Comparison of ENCODE assay signal across 8 cellular contexts in the genomic region with DNA sequence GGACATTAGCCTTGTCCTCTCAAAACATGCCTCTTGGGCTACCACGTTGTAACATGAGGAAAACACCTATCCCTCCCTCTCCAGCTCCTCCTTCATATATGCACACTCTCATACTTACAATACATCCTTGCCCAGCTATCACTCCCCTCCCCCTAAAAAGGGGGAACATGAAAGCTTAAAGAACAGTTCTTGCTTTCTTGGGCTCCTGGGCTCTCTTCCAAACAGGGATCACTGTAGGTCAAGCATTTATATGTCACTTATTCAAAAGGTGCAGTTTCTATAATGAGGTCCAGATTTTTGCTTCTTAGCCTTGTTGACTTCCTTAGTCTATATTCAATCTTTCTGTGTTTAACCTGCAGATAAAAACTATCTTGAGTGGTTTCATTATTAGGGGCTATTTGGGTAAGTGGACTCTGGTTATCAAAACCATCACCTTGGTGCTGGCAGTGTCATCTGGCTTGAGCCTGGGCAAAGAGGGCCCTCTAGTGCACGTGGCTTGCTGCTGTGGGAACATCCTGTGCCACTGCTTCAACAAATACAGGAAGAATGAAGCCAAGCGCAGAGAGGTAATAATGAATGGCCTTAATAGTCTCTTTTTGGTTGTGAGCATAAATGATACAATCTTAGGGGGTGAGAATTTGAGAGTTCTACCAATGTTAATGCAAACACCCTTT.
DNase-seq lines count a peak whose midpoint lies in the region; ATAC-seq and TF ChIP-seq lines count a peak whose summit lies in the region.

No MANE protein-coding gene starts in this region.

- no peaks in the 10 kb centered on the region for H3K27me3 ChIP-seq in brain microvascular endothelial cell (replicated peaks)

- H3K27ac Mint-ChIP-seq in mesothelial cell of epicardium, result peak overlapping the region; percentile 55

- H3K4me3 ChIP-seq in brain microvascular endothelial cell (ENCODE audit: low read depth, low read length), result no peak overlapping the region

- no peak overlapping the region for H3K27ac ChIP-seq in brain microvascular endothelial cell

- TF ChIP-seq CTCF in brain microvascular endothelial cell (IDR thresholded peaks at IDR 0.05; ENCODE audit: low read depth, low read length, missing control alignments) (peak; percentile 43), mesothelial cell of epicardium (IDR thresholded peaks at IDR 0.05; ENCODE audit: unreplicated experiment) (no peak)

- peaks cover 15% of the 10 kb centered on the region for H3K9me3 Mint-ChIP-seq in mesothelial cell of epicardium

- in situ Hi-C loops in brain microvascular endothelial cell (cut with HindIII; ENCODE audit: low pct_ligation_motif_present, low sequenced_read_pairs), result no loop called here

- H3K36me3 ChIP-seq in brain microvascular endothelial cell (replicated peaks), result no peaks in the 10 kb centered on the region

- H3K27me3 Mint-ChIP-seq in mesothelial cell of epicardium (ENCODE audit: low read depth), result no peaks in the 10 kb centered on the region

- H3K4me3 Mint-ChIP-seq in mesothelial cell of epicardium, result no peak overlapping the region

- peaks cover 8% of the 10 kb centered on the region for H3K4me1 Mint-ChIP-seq in mesothelial cell of epicardium

- DNase-seq in NCI-H2171 treated with DMSO at 0.1 percent for 48 hours (lab: John Stamatoyannopoulos, UW) (peak; percentile 5), NCI-H2171 (lab: John Stamatoyannopoulos, UW) (no peak), M059J (ENCODE audit: low read depth) (peak; percentile 7), brain microvascular endothelial cell (peak; percentile 5), mesothelial cell of epicardium (ENCODE audit: low spot score in 2 of 2, unreplicated experiment in 2 of 2) (no peak)
- no peak for DNase-seq in stimulated activated CD4-positive, alpha-beta T cell treated with anti-CD3 and anti-CD28 coated beads, Interleukin-4, amount 100 ng/mL, for 24 hours
- DNase-seq in activated CD8-positive, alpha-beta memory T cell treated with anti-CD3 and anti-CD28 coated beads, Interleukin-2, amount 50 U/mL, for 48 hours, result no peak

- H3K36me3 Mint-ChIP-seq in mesothelial cell of epicardium, result peaks cover 13% of the 10 kb centered on the region

- no peak for ATAC-seq in GM19023 (IDR thresholded peaks at IDR 0.05; ENCODE audit: unreplicated experiment)

Comparison
In these comparisons a context has a peak if more than half of its experiments do, and no peak if none do; other contexts are left out.
1. DNase-seq: peak in NCI-H2171 treated with DMSO at 0.1 percent for 48 hours (single experiment), M059J (single experiment) and brain microvascular endothelial cell (single experiment); none in NCI-H2171 (single experiment), mesothelial cell of epicardium (0 of 2), stimulated activated CD4-positive, alpha-beta T cell treated with anti-CD3 and anti-CD28 coated beads, Interleukin-4, amount 100 ng/mL, for 24 hours (single experiment) and activated CD8-positive, alpha-beta memory T cell treated with anti-CD3 and anti-CD28 coated beads, Interleukin-2, amount 50 U/mL, for 48 hours (single experiment).